8 cellular contexts compared by ENCODE assay signal in the genomic region with DNA sequence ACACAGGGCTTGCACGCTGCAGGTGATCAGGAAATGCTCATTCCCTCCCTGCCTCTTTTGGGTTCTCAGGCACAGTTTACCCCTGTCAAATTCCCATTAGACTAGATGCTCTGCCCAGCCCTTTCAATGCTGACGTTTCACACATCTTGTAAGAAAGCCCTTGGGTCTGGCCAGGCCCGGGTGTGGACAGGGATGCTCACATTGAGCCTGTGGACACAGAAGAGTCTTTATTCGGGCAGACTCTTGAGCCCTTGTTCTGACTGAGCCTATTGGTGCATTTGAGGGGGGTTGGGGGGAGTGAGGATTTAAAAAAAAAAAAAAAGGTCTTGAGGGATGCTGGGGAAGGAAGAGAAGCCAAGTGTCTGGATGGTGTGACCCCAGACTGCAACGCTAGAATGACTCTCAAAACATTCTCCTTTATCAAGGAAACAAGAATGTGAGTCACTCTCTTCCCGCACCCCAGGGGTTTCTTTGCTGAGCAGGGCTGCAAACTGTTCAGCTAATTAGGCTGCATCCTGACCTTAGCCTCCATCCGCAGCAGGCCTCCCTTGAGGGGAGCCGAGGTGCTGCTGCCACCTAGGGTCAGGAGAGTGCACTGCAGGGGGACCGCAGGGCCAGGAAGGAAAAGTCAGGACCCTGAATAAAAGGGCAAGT. TPM values are rescaled to one million over a fixed set of nuclear protein-coding genes. Genes with fewer than 3 reads are reported as not detected.
A peak's percentile ranks its signal among the peaks of the same experiment; 100 is the strongest.
DNase-seq lines count a peak whose midpoint lies in the region; ATAC-seq and FAIRE-seq lines count a peak whose summit lies in the region.

No MANE protein-coding gene starts in this region.

- peaks cover 3% of the 10 kb centered on the region for H3K27me3 Mint-ChIP-seq in activated CD4-positive, alpha-beta memory T cell treated with anti-CD3 and anti-CD28 coated beads for 36 hours

- no peaks in the 10 kb centered on the region for H3K36me3 ChIP-seq in mesodermal cell (ENCODE audit: control insufficient read depth, insufficient read depth, low read length)

- WGBS in mesodermal cell (ENCODE audit: insufficient coverage in 2 of 2), 2 experiments = 21 to 25% methylated on average over 6 to 8 of the region's 9 CpGs

- ATAC-seq in HG02623 (IDR thresholded peaks at IDR 0.05; ENCODE audit: unreplicated experiment) = peak; percentile 64
- ATAC-seq in stimulated activated effector memory CD8-positive, alpha-beta T cell treated with anti-CD3 and anti-CD28 coated beads, Interleukin-12 subunit alpha, Interleukin-12 subunit beta, amount 100 ng/mL, for 72 hours = peak; percentile 42

- H3K27ac Mint-ChIP-seq in activated CD4-positive, alpha-beta memory T cell treated with anti-CD3 and anti-CD28 coated beads for 36 hours = no peak overlapping the region
- H3K27ac Mint-ChIP-seq in stimulated activated effector memory CD8-positive, alpha-beta T cell treated with anti-CD3 and anti-CD28 coated beads, Interleukin-12 subunit alpha, Interleukin-12 subunit beta, amount 100 ng/mL, for 72 hours = no peak overlapping the region

- CTCF ChIA-PET in activated CD4-positive, alpha-beta memory T cell treated with anti-CD3 and anti-CD28 coated beads for 36 hours (lab: Charles Lee) = interaction anchor here (0.8 to 3.3 kb wide), 11 partner anchors 10 to 1195 kb away, joined by 3 to 17 read pairs (median 5); no protein-coding TSS in a partner anchor

- peak; percentile 15 for FAIRE-seq in endometrium (lab: Jason Lieb, UNC)

- DNase-seq in NCI-H2171 treated with DMSO at 0.1 percent for 48 hours (lab: John Stamatoyannopoulos, UW) (peak; percentile 5), NCI-H2171 (lab: John Stamatoyannopoulos, UW) (no peak), NCI-H446 (lab: John Stamatoyannopoulos, UW) (peak; percentile 10 to 56)
- DNase-seq in activated CD4-positive, alpha-beta memory T cell treated with anti-CD3 and anti-CD28 coated beads for 36 hours = peak; percentile 71
- peak; percentile 36 to 79 for DNase-seq in stimulated activated effector memory CD8-positive, alpha-beta T cell treated with anti-CD3 and anti-CD28 coated beads, Interleukin-12 subunit alpha, Interleukin-12 subunit beta, amount 100 ng/mL, for 72 hours (ENCODE audit: low spot score in 2 of 2)

- peak overlapping the region; percentile 49 for H3K27ac ChIP-seq in mesodermal cell (ENCODE audit: low read depth, low read length, severe bottlenecking)

- no peaks in the 10 kb centered on the region for H3K9me3 ChIP-seq in mesodermal cell (ENCODE audit: control insufficient read depth, low read length)

- peaks cover 27% of the 10 kb centered on the region for H3K4me1 ChIP-seq in mesodermal cell (ENCODE audit: control insufficient read depth, insufficient read depth, low read length, poor library complexity, severe bottlenecking)

- no peak overlapping the region for H3K4me3 ChIP-seq in mesodermal cell (ENCODE audit: extremely low read depth, insufficient read depth, low read length, poor library complexity, severe bottlenecking)

- intact Hi-C loops in activated CD4-positive, alpha-beta memory T cell treated with anti-CD3 and anti-CD28 coated beads for 36 hours (cut with micrococcal nuclease) = no loop called here

- no peaks in the 10 kb centered on the region for H3K36me3 Mint-ChIP-seq in activated CD4-positive, alpha-beta memory T cell treated with anti-CD3 and anti-CD28 coated beads for 36 hours
- H3K36me3 Mint-ChIP-seq in stimulated activated effector memory CD8-positive, alpha-beta T cell treated with anti-CD3 and anti-CD28 coated beads, Interleukin-12 subunit alpha, Interleukin-12 subunit beta, amount 100 ng/mL, for 72 hours = peaks cover 5% of the 10 kb centered on the region

- no peak overlapping the region for H3K4me3 Mint-ChIP-seq in activated CD4-positive, alpha-beta memory T cell treated with anti-CD3 and anti-CD28 coated beads for 36 hours
- no peak overlapping the region for H3K4me3 Mint-ChIP-seq in stimulated activated effector memory CD8-positive, alpha-beta T cell treated with anti-CD3 and anti-CD28 coated beads, Interleukin-12 subunit alpha, Interleukin-12 subunit beta, amount 100 ng/mL, for 72 hours

- POLR2A ChIA-PET in activated CD4-positive, alpha-beta memory T cell treated with anti-CD3 and anti-CD28 coated beads for 36 hours (lab: Charles Lee) = no interaction called here

- no peaks in the 10 kb centered on the region for H3K4me1 Mint-ChIP-seq in activated CD4-positive, alpha-beta memory T cell treated with anti-CD3 and anti-CD28 coated beads for 36 hours (ENCODE audit: low read depth)
- H3K4me1 Mint-ChIP-seq in stimulated activated effector memory CD8-positive, alpha-beta T cell treated with anti-CD3 and anti-CD28 coated beads, Interleukin-12 subunit alpha, Interleukin-12 subunit beta, amount 100 ng/mL, for 72 hours = no peaks in the 10 kb centered on the region

- no peaks in the 10 kb centered on the region for H3K9me3 Mint-ChIP-seq in activated CD4-positive, alpha-beta memory T cell treated with anti-CD3 and anti-CD28 coated beads for 36 hours
- H3K9me3 Mint-ChIP-seq in stimulated activated effector memory CD8-positive, alpha-beta T cell treated with anti-CD3 and anti-CD28 coated beads, Interleukin-12 subunit alpha, Interleukin-12 subunit beta, amount 100 ng/mL, for 72 hours = no peaks in the 10 kb centered on the region

RNA-seq across cellular contexts. Expression of a gene that starts 53.6 kb away (rescaled TPM):
- total RNA-seq in activated CD4-positive, alpha-beta memory T cell treated with anti-CD3 and anti-CD28 coated beads for 36 hours = not detected
- 0.26 TPM for polyA plus RNA-seq in mesodermal cell (2013, experiment 1 of 2)
- polyA plus RNA-seq in mesodermal cell (2013, experiment 2 of 2) = 0.10 TPM
